Comparison of ENCODE assay signal across 14 cellular contexts in genomic region chr1:20279507-20279906, GRCh38. TPM values are rescaled to one million over a fixed set of nuclear protein-coding genes. Genes with fewer than 3 reads are reported as not detected.
A peak's percentile ranks its signal among the peaks of the same experiment; 100 is the strongest.
DNase-seq lines count a peak whose midpoint lies in the region; ATAC-seq and TF ChIP-seq lines count a peak whose summit lies in the region.
"Had no signal": no experiment of that assay in that cellular context is flagged by ENCODE, and none has a peak within 500 bp of the region (broad histone marks: within the 10 kb centered on the region; RNA-seq: fewer than 3 reads in every experiment).

No MANE protein-coding gene starts in this region.

- CTCF ChIA-PET in IMR-90 (lab: Yijun Ruan, JAX), result no interaction called here
- CTCF ChIA-PET in activated CD4-positive, alpha-beta T cell treated with anti-CD3 and anti-CD28 coated beads for 36 hours (lab: Charles Lee), result interaction anchor here (0.6 kb wide), 1 partner anchor 115 kb away, joined by 4 read pairs; no protein-coding TSS in a partner anchor

- POLR2A ChIA-PET in IMR-90 (lab: Charles Lee; ENCODE audit: unreplicated experiment), result no interaction called here
- POLR2A ChIA-PET in activated CD4-positive, alpha-beta T cell treated with anti-CD3 and anti-CD28 coated beads for 36 hours (lab: Charles Lee), result no interaction called here

- dilution Hi-C loops in IMR-90 (cut with HindIII; ENCODE audit: low sequenced_read_pairs, unreplicated experiment), result no loop called here

- no peaks in the 10 kb centered on the region for H3K4me1 Mint-ChIP-seq in activated CD4-positive, alpha-beta T cell treated with anti-CD3 and anti-CD28 coated beads for 36 hours
- H3K4me1 Mint-ChIP-seq: CD4-positive, alpha-beta memory T cell had no signal

- ATAC-seq in IMR-90 (ENCODE audit: low read depth) (peak; percentile 84), GM19467 (IDR thresholded peaks at IDR 0.05; ENCODE audit: unreplicated experiment) (no peak)
- no peak for ATAC-seq in activated CD4-positive, alpha-beta T cell treated with anti-CD3 and anti-CD28 coated beads for 36 hours
- ATAC-seq: activated CD8-positive, alpha-beta T cell treated with anti-CD3 and anti-CD28 coated beads for 36 hours had no signal

- H4K5ac ChIP-seq in IMR-90 (ENCODE audit: low read depth, low read length) (no peak overlapping the region), mesendoderm (ENCODE audit: low read length) (no peak overlapping the region)

- H3K79me2 ChIP-seq in mesendoderm (ENCODE audit: control insufficient read depth, insufficient read depth, low read length), result no peaks in the 10 kb centered on the region

- H3K4ac ChIP-seq in IMR-90 (ENCODE audit: low read depth, low read length) (no peak overlapping the region), mesendoderm (ENCODE audit: low read depth, low read length) (no peak overlapping the region)

- no peak overlapping the region for H3K18ac ChIP-seq in IMR-90 (ENCODE audit: low read depth, low read length)
- H3K18ac ChIP-seq in mesendoderm (ENCODE audit: low read length), result no peak overlapping the region

- no peaks in the 10 kb centered on the region for H3K4me1 ChIP-seq in IMR-90 (ENCODE audit: control insufficient read depth, insufficient read depth, low read length)
- H3K4me1 ChIP-seq in colonic mucosa, result no peaks in the 10 kb centered on the region
- H3K4me1 ChIP-seq in mesendoderm (ENCODE audit: control insufficient read depth, low read depth, low read length), result peaks cover 13% of the 10 kb centered on the region

- intact Hi-C loops in IMR-90 (cut with micrococcal nuclease), result no loop called here
- intact Hi-C loops in colonic mucosa (cut with DNase I), result no loop called here
- intact Hi-C loops in activated CD4-positive, alpha-beta T cell treated with anti-CD3 and anti-CD28 coated beads for 36 hours (cut with DNase I, micrococcal nuclease), result no loop called here

- H3K79me1 ChIP-seq in IMR-90 (ENCODE audit: low read depth in 1 of 2, low read length in 2 of 2) (no peaks in the 10 kb centered on the region), mesendoderm (ENCODE audit: low read length) (no peaks in the 10 kb centered on the region)

- H3K4me2 ChIP-seq in IMR-90 (ENCODE audit: low read depth, low read length) (no peak overlapping the region), mesendoderm (ENCODE audit: low read length) (no peak overlapping the region)
- H3K4me2 ChIP-seq: smooth muscle cell had no signal

- H2BK5ac ChIP-seq in IMR-90 (ENCODE audit: low read depth, low read length, poor library complexity, severe bottlenecking), result no peak overlapping the region
- H2BK5ac ChIP-seq in mesendoderm (ENCODE audit: low read length), result no peak overlapping the region

- H3K36me3 ChIP-seq in IMR-90 (ENCODE audit: control insufficient read depth, insufficient read depth, low read length), result no peaks in the 10 kb centered on the region
- H3K36me3 ChIP-seq in colonic mucosa, result no peaks in the 10 kb centered on the region
- no peaks in the 10 kb centered on the region for H3K36me3 ChIP-seq in mesendoderm (ENCODE audit: control insufficient read depth, insufficient read depth, low read length)

- TF ChIP-seq POLR2A in IMR-90 (IDR thresholded peaks at IDR 0.05; ENCODE audit: low read depth, low read length), result no peak

- H3K4me3 ChIP-seq in IMR-90 (ENCODE audit: insufficient read depth, low read depth, low read length), result no peak overlapping the region
- no peak overlapping the region for H3K4me3 ChIP-seq in colonic mucosa
- H3K4me3 ChIP-seq in mesendoderm (ENCODE audit: low read length), result no peak overlapping the region
- H3K4me3 ChIP-seq: SK-N-MC, smooth muscle cell had no signal

- no peaks in the 10 kb centered on the region for H3K36me3 Mint-ChIP-seq in activated CD4-positive, alpha-beta T cell treated with anti-CD3 and anti-CD28 coated beads for 36 hours (ENCODE audit: low read depth)
- H3K36me3 Mint-ChIP-seq: CD4-positive, alpha-beta memory T cell had no signal

- no peak overlapping the region for H3K4me3 Mint-ChIP-seq in activated CD4-positive, alpha-beta T cell treated with anti-CD3 and anti-CD28 coated beads for 36 hours
- H3K4me3 Mint-ChIP-seq: activated CD8-positive, alpha-beta T cell treated with anti-CD3 and anti-CD28 coated beads for 36 hours had no signal

- H3K9me3 Mint-ChIP-seq in activated CD4-positive, alpha-beta T cell treated with anti-CD3 and anti-CD28 coated beads for 36 hours (ENCODE audit: low read depth), result no peaks in the 10 kb centered on the region
- H3K9me3 Mint-ChIP-seq: activated CD8-positive, alpha-beta T cell treated with anti-CD3 and anti-CD28 coated beads for 36 hours; CD4-positive, alpha-beta memory T cell had no signal

- 0 out of 2 replicates have a peak, but pooled peaks cover 4% of the 10 kb centered on the region for H3K9me1 ChIP-seq in IMR-90 (ENCODE audit: insufficient read depth, low read length)

- no peak overlapping the region for H3K9ac ChIP-seq in IMR-90 (ENCODE audit: low read depth, low read length)
- H3K9ac ChIP-seq in colonic mucosa (ENCODE audit: low read depth in 2 of 2, low read length in 2 of 2), result no peak overlapping the region
- no peak overlapping the region for H3K9ac ChIP-seq in mesendoderm (ENCODE audit: low read length)

- BruUV-seq in IMR-90 (replicated peaks; lab: Mats Ljungman, UMichigan), result no TSS peak

- no peak overlapping the region for H4K91ac ChIP-seq in IMR-90 (ENCODE audit: insufficient read depth, low read depth, low read length)

- H3K27ac ChIP-seq in IMR-90 (ENCODE audit: insufficient read depth, low read length) (no peak overlapping the region), colonic mucosa (no peak overlapping the region), mesendoderm (ENCODE audit: low read depth, low read length) (no peak overlapping the region)
- H3K27ac ChIP-seq: SK-N-MC had no signal

- H3K9me3 ChIP-seq in IMR-90 (ENCODE audit: control insufficient read depth, insufficient read depth, low read length) (no peaks in the 10 kb centered on the region), colonic mucosa (no peaks in the 10 kb centered on the region)

- H2AK9ac ChIP-seq in IMR-90 (replicated peaks; ENCODE audit: low read depth, low read length, poor library complexity), result no peak overlapping the region

- no peaks in the 10 kb centered on the region for H4K20me1 ChIP-seq in IMR-90 (ENCODE audit: insufficient read depth, low read length)

- TF ChIP-seq RAD21 in IMR-90 (IDR thresholded peaks at IDR 0.05; ENCODE audit: low read length), result no peak

- H3K23ac ChIP-seq in IMR-90 (ENCODE audit: low read depth, low read length), result no peak overlapping the region
- no peak overlapping the region for H3K23ac ChIP-seq in mesendoderm (ENCODE audit: low read length)

- in situ Hi-C loops in Caki2 (cut with HindIII; ENCODE audit: low pct_unique_long_range_greater_than_20kb, low sequenced_read_pairs), result no loop called here
- in situ Hi-C loops in IMR-90 (cut with MboI; ENCODE audit: low sequenced_read_pairs), result no loop called here

- H2AFZ ChIP-seq in IMR-90 (replicated peaks; ENCODE audit: low read length, poor library complexity), result peak overlapping the region; percentile 57

- H2BK15ac ChIP-seq in IMR-90 (ENCODE audit: low read depth, low read length) (no peak overlapping the region), mesendoderm (replicated peaks; ENCODE audit: low read depth) (no peak overlapping the region)

- H2BK20ac ChIP-seq in IMR-90 (ENCODE audit: low read depth, low read length), result no peak overlapping the region

- H4K8ac ChIP-seq in IMR-90 (ENCODE audit: low read depth in 2 of 2, low read length in 2 of 2) (no peak overlapping the region), mesendoderm (ENCODE audit: low read depth, low read length) (no peak overlapping the region)

- no peak overlapping the region for H2BK120ac ChIP-seq in IMR-90 (ENCODE audit: low read depth, low read length)
- no peak overlapping the region for H2BK120ac ChIP-seq in mesendoderm (ENCODE audit: low read depth, low read length)

- DNase-seq in Caki2 (ENCODE audit: low read depth) (peak; percentile 84), IMR-90 (peak; percentile 60), colonic mucosa (peak; percentile 47), mesendoderm (peak; percentile 73), ecto neural progenitor cell (ENCODE audit: low spot score) (no peak), Ammon's horn (ENCODE audit: low spot score) (no peak)
- DNase-seq in activated CD4-positive, alpha-beta T cell treated with anti-CD3 and anti-CD28 coated beads for 36 hours, result no peak
- DNase-seq: activated CD8-positive, alpha-beta T cell treated with anti-CD3 and anti-CD28 coated beads for 36 hours; activated naive CD4-positive, alpha-beta T cell treated with anti-CD3 and anti-CD28 coated beads, Interleukin-2, amount 50 U/mL, for 16 hours; CD4-positive, alpha-beta memory T cell; NCI-H2227 treated with DMSO at 0.1 percent for 48 hours had no signal

- H3K56ac ChIP-seq in IMR-90 (ENCODE audit: extremely low read depth, insufficient read depth, low read length) (no peak overlapping the region), mesendoderm (ENCODE audit: low read length) (no peak overlapping the region)

- WGBS in IMR-90 (ENCODE audit: extremely low coverage in 2 of 2, insufficient read length in 1 of 2), 2 experiments, result 37% methylated on average over 2 of the region's 7 CpGs; no CpG with 5 or more reads in 1 of the 2 experiments
- no CpG with 5 or more reads among the region's 7 CpGs for WGBS in mesendoderm (ENCODE audit: extremely low coverage, insufficient coverage, low lambda C conversion rate)

- H3K27me3 Mint-ChIP-seq in activated CD4-positive, alpha-beta T cell treated with anti-CD3 and anti-CD28 coated beads for 36 hours, result peaks cover 21% of the 10 kb centered on the region

- H2AK5ac ChIP-seq in IMR-90 (ENCODE audit: low read depth, low read length) (no peak overlapping the region), mesendoderm (ENCODE audit: low read length) (peak overlapping the region; percentile 6)

- TF ChIP-seq CTCF in IMR-90 (conservative IDR thresholded peaks at IDR 0.05; ENCODE audit: low read depth, low read length), result no peak
- TF ChIP-seq CTCF in colonic mucosa (IDR thresholded peaks at IDR 0.05), result no peak

- H3K14ac ChIP-seq in IMR-90 (replicated peaks; ENCODE audit: low read depth, low read length), result no peak overlapping the region

- H3K27ac Mint-ChIP-seq in activated CD4-positive, alpha-beta T cell treated with anti-CD3 and anti-CD28 coated beads for 36 hours, result no peak overlapping the region
- H3K27ac Mint-ChIP-seq: activated CD8-positive, alpha-beta T cell treated with anti-CD3 and anti-CD28 coated beads for 36 hours; CD4-positive, alpha-beta memory T cell had no signal

- H3K27me3 ChIP-seq in IMR-90 (ENCODE audit: control insufficient read depth, insufficient read depth, low read length) (peaks cover 3% of the 10 kb centered on the region), colonic mucosa (no peaks in the 10 kb centered on the region), mesendoderm (ENCODE audit: insufficient read depth, low read length, poor library complexity) (no peaks in the 10 kb centered on the region)

RNA-seq across cellular contexts. Expression of gene VWA5B1, which starts 11.2 kb away (rescaled TPM):
- not detected in 2 replicates for total RNA-seq in Caki2 (2014; rRNA removed; shearing (Covaris generic); ENCODE audit: low replicate concordance)
- total RNA-seq in IMR-90 (2012; rRNA removed) (not detected in 2 replicates), colonic mucosa (under 1 TPM; 0.29 to 0.30 TPM)
- not detected in 2 replicates for polyA plus RNA-seq in IMR-90 (2012; rRNA removed)
- not detected in 2 replicates for polyA plus RNA-seq in IMR-90 (2012; cell fraction: cytosol; rRNA removed)
- polyA plus RNA-seq in IMR-90 (2012; cell fraction: nucleus; rRNA removed; ENCODE audit: low replicate concordance), result not detected in 2 replicates
- polyA plus RNA-seq in mesendoderm (2013, experiment 1 of 2), result 0.01 TPM
- 0.03 TPM for polyA plus RNA-seq in mesendoderm (2013, experiment 2 of 2)
- total RNA-seq in activated CD4-positive, alpha-beta T cell treated with anti-CD3 and anti-CD28 coated beads for 36 hours, result not detected
- total RNA-seq: activated CD8-positive, alpha-beta T cell treated with anti-CD3 and anti-CD28 coated beads for 36 hours; smooth muscle cell had no signal
- polyA plus RNA-seq: smooth muscle cell had no signal

Comparison
In these comparisons a context has a peak if more than half of its experiments do, and no peak if none do; other contexts are left out.
1. DNase-seq: peak in Caki2 (single experiment), IMR-90 (single experiment), colonic mucosa (single experiment) and mesendoderm (single experiment); none in ecto neural progenitor cell (single experiment), activated CD4-positive, alpha-beta T cell treated with anti-CD3 and anti-CD28 coated beads for 36 hours (single experiment) and Ammon's horn (single experiment).